Comparison of ENCODE assay signal across 8 cellular contexts in genomic region chr12:111406474-111407370, GRCh38.
DNase-seq lines count a peak whose midpoint lies in the region; ATAC-seq and TF ChIP-seq lines count a peak whose summit lies in the region.

No MANE protein-coding gene starts in this region.

- no peaks in the 10 kb centered on the region for H3K9me2 ChIP-seq in DOHH2 (replicated peaks; ENCODE audit: control insufficient read depth, low read length)

- peak overlapping the region; percentile 90 for H3K27ac Mint-ChIP-seq in activated naive CD8-positive, alpha-beta T cell treated with anti-CD3 and anti-CD28 coated beads, Interleukin-2, amount 50 U/mL, for 24 hours

- peaks cover 77% of the 10 kb centered on the region for H3K4me1 ChIP-seq in DOHH2 (ENCODE audit: control insufficient read depth, low read length)
- peaks cover 39% of the 10 kb centered on the region for H3K4me1 ChIP-seq in iPS-15b (ENCODE audit: control insufficient read depth, insufficient read depth, low read length)

- H3K4me2 ChIP-seq in DOHH2 (ENCODE audit: low read length) = peak overlapping the region; percentile 97

- H3K4me3 ChIP-seq in DOHH2 (ENCODE audit: low read length) = peak overlapping the region; percentile 97
- H3K4me3 ChIP-seq in iPS-15b (ENCODE audit: low read depth, low read length) = peak overlapping the region; percentile 90

- peaks cover 70% of the 10 kb centered on the region for H3K4me1 Mint-ChIP-seq in activated naive CD8-positive, alpha-beta T cell treated with anti-CD3 and anti-CD28 coated beads, Interleukin-2, amount 50 U/mL, for 24 hours

- peaks cover 57% of the 10 kb centered on the region for H3K79me2 ChIP-seq in DOHH2 (ENCODE audit: control insufficient read depth, low read length)

- H3K27me3 Mint-ChIP-seq in activated naive CD8-positive, alpha-beta T cell treated with anti-CD3 and anti-CD28 coated beads, Interleukin-2, amount 50 U/mL, for 24 hours = no peaks in the 10 kb centered on the region

- peaks cover 13% of the 10 kb centered on the region; the same call in 1 of the 2 replicates for H3F3A ChIP-seq in DOHH2 (ENCODE audit: control insufficient read depth, insufficient read depth)

- peaks cover 15% of the 10 kb centered on the region for H3K36me3 Mint-ChIP-seq in activated naive CD8-positive, alpha-beta T cell treated with anti-CD3 and anti-CD28 coated beads, Interleukin-2, amount 50 U/mL, for 24 hours (ENCODE audit: low read depth)

- H3K4me3 Mint-ChIP-seq in activated naive CD8-positive, alpha-beta T cell treated with anti-CD3 and anti-CD28 coated beads, Interleukin-2, amount 50 U/mL, for 24 hours = peak overlapping the region; percentile 89

- TF ChIP-seq CTCF in DOHH2 (IDR thresholded peaks at IDR 0.05; ENCODE audit: low read depth, low read length, poor library complexity, severe bottlenecking) = no peak

- no peaks in the 10 kb centered on the region for H3K9me3 Mint-ChIP-seq in activated naive CD8-positive, alpha-beta T cell treated with anti-CD3 and anti-CD28 coated beads, Interleukin-2, amount 50 U/mL, for 24 hours

- H3K9me3 ChIP-seq in DOHH2 (ENCODE audit: control insufficient read depth, insufficient read depth, low read length) (no peaks in the 10 kb centered on the region), iPS-15b (ENCODE audit: control insufficient read depth, insufficient read depth, low read length) (no peaks in the 10 kb centered on the region)

- ATAC-seq in activated naive CD8-positive, alpha-beta T cell treated with anti-CD3 and anti-CD28 coated beads, Interleukin-2, amount 50 U/mL, for 24 hours = peak; percentile 1
- ATAC-seq in HG03457 (IDR thresholded peaks at IDR 0.05; ENCODE audit: unreplicated experiment) (no peak), GM21723 (IDR thresholded peaks at IDR 0.05; ENCODE audit: unreplicated experiment) (no peak)

- H3K27me3 ChIP-seq in DOHH2 (ENCODE audit: control insufficient read depth, low read length) (no peaks in the 10 kb centered on the region), iPS-15b (ENCODE audit: control insufficient read depth, insufficient read depth, low read length) (no peaks in the 10 kb centered on the region)

- H3K36me3 ChIP-seq in DOHH2 (ENCODE audit: control insufficient read depth, low read length) = peaks cover 8% of the 10 kb centered on the region; the same call in 1 of the 2 replicates
- H3K36me3 ChIP-seq in iPS-15b (ENCODE audit: control insufficient read depth, insufficient read depth, low read length) = peaks cover 2% of the 10 kb centered on the region

- H3K27ac ChIP-seq in DOHH2 (ENCODE audit: low read depth, low read length) = peak overlapping the region; percentile 65

- DNase-seq in OCI-M1 (lab: John Stamatoyannopoulos, UW) (peak; percentile 41), COLO668 (lab: John Stamatoyannopoulos, UW; ENCODE audit: unreplicated experiment) (no peak)
- peak; percentile 68 for DNase-seq in activated naive CD8-positive, alpha-beta T cell treated with anti-CD3 and anti-CD28 coated beads, Interleukin-2, amount 50 U/mL, for 24 hours
- peak; percentile 72 for DNase-seq in stimulated activated CD4-positive, alpha-beta T cell treated with anti-CD3 and anti-CD28 coated beads, Interleukin-15, amount 100 ng/mL, for 24 hours

- H4K20me1 ChIP-seq in DOHH2 (ENCODE audit: control insufficient read depth, insufficient read depth, low read depth, low read length) = peaks cover 33% of the 10 kb centered on the region

- H3K9ac ChIP-seq in iPS-15b (ENCODE audit: low read depth, low read length) = peak overlapping the region; percentile 79
